Comparison of ENCODE assay signal across 8 cellular contexts in genomic region chr16:24858219-24859041, GRCh38. TPM values are rescaled to one million over a fixed set of nuclear protein-coding genes. Genes with fewer than 3 reads are reported as not detected.
DNase-seq lines count a peak whose midpoint lies in the region; ATAC-seq, FAIRE-seq and TF ChIP-seq lines count a peak whose summit lies in the region.

No MANE protein-coding gene starts in this region.

- H3K36me3 ChIP-seq in PC-3 (ENCODE audit: low read depth, low read length) (no peaks in the 10 kb centered on the region), hepatocyte (replicated peaks; ENCODE audit: insufficient read depth, low read depth) (no peaks in the 10 kb centered on the region)

- no peaks in the 10 kb centered on the region for H3K9me2 ChIP-seq in PC-3 (replicated peaks; ENCODE audit: low read length)
- no peaks in the 10 kb centered on the region for H3K9me2 ChIP-seq in hepatocyte (replicated peaks; ENCODE audit: insufficient read depth)

- no peak overlapping the region for H3K9ac ChIP-seq in PC-3 (ENCODE audit: low read length)

- CTCF ChIA-PET in PC-3 (lab: Charles Lee), result no interaction called here

- H3K9me3 ChIP-seq in PC-3 (ENCODE audit: low read length) (no peaks in the 10 kb centered on the region), hepatocyte (ENCODE audit: low read depth) (no peaks in the 10 kb centered on the region)

- BruUV-seq in PC-3 (replicated peaks; lab: Mats Ljungman, UMichigan), result no TSS peak

- ATAC-seq in PC-3, result no peak
- no peak for ATAC-seq in GM18502 (IDR thresholded peaks at IDR 0.05; ENCODE audit: poor library complexity, unreplicated experiment)
- no peak for ATAC-seq in GM19452 (IDR thresholded peaks at IDR 0.05; ENCODE audit: unreplicated experiment)

- H3K4me1 ChIP-seq in PC-3 (ENCODE audit: insufficient read depth, low read length), result peaks cover 21% of the 10 kb centered on the region
- H3K4me1 ChIP-seq in hepatocyte (ENCODE audit: insufficient read depth), result peaks cover 4% of the 10 kb centered on the region

- H3K27me3 ChIP-seq in PC-3 (ENCODE audit: low read length), result no peaks in the 10 kb centered on the region
- H3K27me3 ChIP-seq in hepatocyte, result no peaks in the 10 kb centered on the region

- H3K27ac ChIP-seq in PC-3 (ENCODE audit: low read length) (no peak overlapping the region), hepatocyte (no peak overlapping the region), coronary artery (no peak overlapping the region)

- H3K4me3 ChIP-seq in PC-3 (ENCODE audit: low read length) (no peak overlapping the region), hepatocyte (no peak overlapping the region), coronary artery (no peak overlapping the region)

- DNase-seq in GM18507 (ENCODE audit: extremely low spot score, insufficient read length, low read depth) (peak; percentile 29), PC-3 (peak; percentile 57), hepatocyte (ENCODE audit: low spot score) (peak; percentile 87), coronary artery (ENCODE audit: low spot score) (no peak)
- peak; percentile 32 for DNase-seq in activated naive CD4-positive, alpha-beta T cell treated with Interleukin-2 at 50 U/mL for 16 hours
- DNase-seq in stimulated activated CD4-positive, alpha-beta T cell treated with anti-CD3 and anti-CD28 coated beads, TNF-alpha, amount 100 ng/mL, for 24 hours (ENCODE audit: low read depth in 3 of 3), result peak in 2 of 3 experiments; percentile 1 to 35

- H4K20me1 ChIP-seq in PC-3 (ENCODE audit: low read length) (no peaks in the 10 kb centered on the region), hepatocyte (ENCODE audit: insufficient read depth, poor library complexity, severe bottlenecking) (no peaks in the 10 kb centered on the region)

- H2AFZ ChIP-seq in PC-3 (ENCODE audit: low read length) (no peak overlapping the region), hepatocyte (no peak overlapping the region)

- H3K79me2 ChIP-seq in PC-3 (ENCODE audit: low read length) (no peaks in the 10 kb centered on the region), hepatocyte (no peaks in the 10 kb centered on the region)

- POLR2A ChIA-PET in PC-3 (lab: Charles Lee; ENCODE audit: unreplicated experiment), result no interaction called here

- intact Hi-C loops in PC-3 (cut with micrococcal nuclease), result no loop called here

- TF ChIP-seq CTCF in PC-3 (conservative IDR thresholded peaks at IDR 0.05; ENCODE audit: low read depth, low read length) (no peak), hepatocyte (IDR thresholded peaks at IDR 0.05; ENCODE audit: poor library complexity) (no peak), coronary artery (IDR thresholded peaks at IDR 0.05) (no peak)

- H3F3A ChIP-seq in PC-3 (ENCODE audit: low read length, unreplicated experiment), result peaks cover 3% of the 10 kb centered on the region

- WGBS in hepatocyte (ENCODE audit: low lambda C conversion rate, missing lambda C conversion rate), result 37% methylated on average over 9 of the region's 9 CpGs

- no peak overlapping the region for H3K4me2 ChIP-seq in PC-3 (ENCODE audit: low read length)
- no peak overlapping the region for H3K4me2 ChIP-seq in hepatocyte

- FAIRE-seq in GM18507 (lab: Jason Lieb, UNC), result no peak

RNA-seq across cellular contexts. Expression of gene SLC5A11, which starts 12.7 kb away (rescaled TPM):
- total RNA-seq in PC-3 (2014; rRNA removed) (0.51 TPM in 1 of 2 replicates, not detected in the other), hepatocyte (1.2 and 2.2 TPM in 2 replicates)
- polyA plus RNA-seq in hepatocyte, result 0.44 and 1.7 TPM in 2 replicates
